10 cellular contexts compared by ENCODE assay signal in the genomic region with DNA sequence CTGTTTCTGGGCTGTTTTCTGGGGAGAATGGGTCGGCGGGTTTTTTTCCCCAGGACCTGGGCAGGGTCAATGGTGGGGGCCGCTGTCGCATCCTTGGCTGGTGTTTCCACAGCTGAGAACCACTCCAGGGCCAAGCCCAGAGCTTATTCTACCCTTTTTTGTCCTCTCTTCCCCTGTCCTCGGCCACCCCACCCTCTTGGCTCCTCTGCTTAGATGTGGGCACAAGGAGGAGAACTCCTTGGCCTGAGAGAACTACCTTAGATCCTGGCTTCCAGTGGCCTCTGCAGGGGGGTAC. TPM values are rescaled to one million over a fixed set of nuclear protein-coding genes. Genes with fewer than 3 reads are reported as not detected.
DNase-seq lines count a peak whose midpoint lies in the region; ATAC-seq and TF ChIP-seq lines count a peak whose summit lies in the region.
"Had no signal": no experiment of that assay in that cellular context is flagged by ENCODE, and none has a peak within 500 bp of the region (broad histone marks: within the 10 kb centered on the region; RNA-seq: fewer than 3 reads in every experiment).

No MANE protein-coding gene starts in this region.

- H3K9me2 ChIP-seq in HCT116 (ENCODE audit: insufficient read depth), result no peaks in the 10 kb centered on the region
- no peaks in the 10 kb centered on the region for H3K9me2 ChIP-seq in GM23248 (ENCODE audit: insufficient read depth)

- peak overlapping the region; percentile 70; the same call in 1 of the 2 replicates for H3K4me2 ChIP-seq in HCT116 (ENCODE audit: low read length)
- H3K4me2 ChIP-seq in GM23248 (ENCODE audit: unreplicated experiment), result no peak overlapping the region

- no peak overlapping the region for H2AFZ ChIP-seq in HCT116 (ENCODE audit: low read depth, low read length, poor library complexity, severe bottlenecking)
- H2AFZ ChIP-seq in GM23248, result no peak overlapping the region

- peak overlapping the region; percentile 41; the same call in 1 of the 2 replicates for H3K27ac ChIP-seq in HCT116 (ENCODE audit: low read depth, low read length)
- H3K27ac ChIP-seq in layer of hippocampus (ENCODE audit: low read depth, low read length), result peak overlapping the region; percentile 38
- H3K27ac ChIP-seq in GM23248, result no peak overlapping the region
- H3K27ac ChIP-seq: cardiac muscle cell had no signal

- ATAC-seq in HCT116, result no peak
- no peak for ATAC-seq in activated CD8-positive, alpha-beta T cell treated with anti-CD3 and anti-CD28 coated beads, Interleukin-2, amount 10 ng/mL, durations not matched to agents 7 days and 5 days
- no peak for ATAC-seq in stimulated activated effector memory CD8-positive, alpha-beta T cell treated with anti-CD3 and anti-CD28 coated beads, Interleukin-12 subunit alpha, Interleukin-12 subunit beta, amount 100 ng/mL, for 72 hours

- intact Hi-C loops in HCT116 (cut with micrococcal nuclease), result no loop called here

- DNase-seq in HCT116 (ENCODE audit: low read depth, low spot score) (no peak), NCI-H187 (lab: John Stamatoyannopoulos, UW) (no peak), GM23248 (no peak), NCI-H524 (lab: John Stamatoyannopoulos, UW) (no peak), T-helper 9 cell (no peak)
- no peak for DNase-seq in activated CD8-positive, alpha-beta T cell treated with anti-CD3 and anti-CD28 coated beads, Interleukin-2, amount 10 ng/mL, durations not matched to agents 7 days and 5 days
- DNase-seq in stimulated activated effector memory CD8-positive, alpha-beta T cell treated with anti-CD3 and anti-CD28 coated beads, Interleukin-12 subunit alpha, Interleukin-12 subunit beta, amount 100 ng/mL, for 72 hours (ENCODE audit: low spot score in 2 of 2), result no peak
- DNase-seq: activated CD4-positive, alpha-beta T cell treated with anti-CD3 and anti-CD28 coated beads, Interleukin-2, amount 50 U/mL, for 1 hour had no signal

- peak overlapping the region; percentile 9 for H3K4me3 Mint-ChIP-seq in activated CD8-positive, alpha-beta T cell treated with anti-CD3 and anti-CD28 coated beads, Interleukin-2, amount 10 ng/mL, durations not matched to agents 7 days and 5 days
- peak overlapping the region; percentile 82 for H3K4me3 Mint-ChIP-seq in stimulated activated effector memory CD8-positive, alpha-beta T cell treated with anti-CD3 and anti-CD28 coated beads, Interleukin-12 subunit alpha, Interleukin-12 subunit beta, amount 100 ng/mL, for 72 hours

- peaks cover 6% of the 10 kb centered on the region for H3K36me3 Mint-ChIP-seq in activated CD8-positive, alpha-beta T cell treated with anti-CD3 and anti-CD28 coated beads, Interleukin-2, amount 10 ng/mL, durations not matched to agents 7 days and 5 days (ENCODE audit: low read depth)
- H3K36me3 Mint-ChIP-seq in stimulated activated effector memory CD8-positive, alpha-beta T cell treated with anti-CD3 and anti-CD28 coated beads, Interleukin-12 subunit alpha, Interleukin-12 subunit beta, amount 100 ng/mL, for 72 hours, result peaks cover 33% of the 10 kb centered on the region

- no peak overlapping the region for H3K4me3 ChIP-seq in HCT116 (replicated peaks in 1 of 2; ENCODE audit: low read depth in 1 of 2, low read length in 2 of 2)
- no peak overlapping the region for H3K4me3 ChIP-seq in GM23248
- H3K4me3 ChIP-seq: cardiac muscle cell had no signal

- no peak for TF ChIP-seq POLR2A in HCT116 (IDR thresholded peaks at IDR 0.05; ENCODE audit: borderline replicate concordance, extremely low read depth, insufficient read depth, insufficient read length)

- H3K4me1 ChIP-seq in HCT116 (ENCODE audit: control insufficient read depth in 1 of 2, insufficient read depth in 2 of 2, low read length in 2 of 2), result peaks cover 18 to 34% of the 10 kb centered on the region in 2 experiments
- no peaks in the 10 kb centered on the region for H3K4me1 ChIP-seq in GM23248 (ENCODE audit: insufficient read depth)

- no peak overlapping the region for H3K9ac ChIP-seq in HCT116 (ENCODE audit: low read length)
- no peak overlapping the region for H3K9ac ChIP-seq in GM23248

- H3K36me3 ChIP-seq in HCT116 (ENCODE audit: control insufficient read depth in 1 of 2, insufficient read depth in 2 of 2, low read length in 2 of 2), result no peaks in the 10 kb centered on the region
- no peaks in the 10 kb centered on the region for H3K36me3 ChIP-seq in GM23248 (ENCODE audit: low read depth)
- H3K36me3 ChIP-seq: cardiac muscle cell had no signal

- H3K27ac Mint-ChIP-seq in activated CD8-positive, alpha-beta T cell treated with anti-CD3 and anti-CD28 coated beads, Interleukin-2, amount 10 ng/mL, durations not matched to agents 7 days and 5 days, result peak overlapping the region; percentile 81
- H3K27ac Mint-ChIP-seq in stimulated activated effector memory CD8-positive, alpha-beta T cell treated with anti-CD3 and anti-CD28 coated beads, Interleukin-12 subunit alpha, Interleukin-12 subunit beta, amount 100 ng/mL, for 72 hours, result peak overlapping the region; percentile 96

- no peak for TF ChIP-seq CTCF in HCT116 (IDR thresholded peaks at IDR 0.05 in 2 of 3, conservative IDR thresholded peaks at IDR 0.05 in 1 of 3; ENCODE audit: borderline replicate concordance in 1 of 3, insufficient read depth in 1 of 3, low read depth in 2 of 3, low read length in 2 of 3)

- H4K20me1 ChIP-seq in HCT116 (ENCODE audit: insufficient read depth) (no peaks in the 10 kb centered on the region), GM23248 (ENCODE audit: insufficient read depth) (no peaks in the 10 kb centered on the region)

- in situ Hi-C loops in GM23248 (cut with MboI), result no loop called here

- H3K9me3 ChIP-seq in HCT116 (ENCODE audit: control insufficient read depth in 1 of 2, insufficient read depth in 1 of 2, low read depth in 1 of 2, low read length in 2 of 2) (no peaks in the 10 kb centered on the region), GM23248 (ENCODE audit: low read depth) (no peaks in the 10 kb centered on the region)

- H3K27me3 ChIP-seq in HCT116 (ENCODE audit: insufficient read depth, low read length) (no peaks in the 10 kb centered on the region), layer of hippocampus (ENCODE audit: control insufficient read depth, insufficient read depth, low read length) (no peaks in the 10 kb centered on the region), GM23248 (replicated peaks; ENCODE audit: insufficient read depth) (peaks cover 14% of the 10 kb centered on the region)

- peaks cover 56% of the 10 kb centered on the region for H3K4me1 Mint-ChIP-seq in activated CD8-positive, alpha-beta T cell treated with anti-CD3 and anti-CD28 coated beads, Interleukin-2, amount 10 ng/mL, durations not matched to agents 7 days and 5 days (ENCODE audit: low read depth)
- H3K4me1 Mint-ChIP-seq in stimulated activated effector memory CD8-positive, alpha-beta T cell treated with anti-CD3 and anti-CD28 coated beads, Interleukin-12 subunit alpha, Interleukin-12 subunit beta, amount 100 ng/mL, for 72 hours, result peaks cover 89% of the 10 kb centered on the region

- BruUV-seq in HCT116 (replicated peaks; lab: Mats Ljungman, UMichigan), result no TSS peak

- H3K79me2 ChIP-seq in HCT116 (ENCODE audit: insufficient read depth, low read length) (no peaks in the 10 kb centered on the region), GM23248 (ENCODE audit: insufficient read depth) (no peaks in the 10 kb centered on the region)

- H3F3A ChIP-seq in GM23248 (ENCODE audit: insufficient read depth), result no peaks in the 10 kb centered on the region

- TF ChIP-seq RAD21 in HCT116 (IDR thresholded peaks at IDR 0.05; ENCODE audit: low read depth), result no peak

- CTCF ChIA-PET in HCT116 (lab: Charles Lee), result interaction anchor here (0.7 kb wide), 1 partner anchor 109 kb away, joined by 6 read pairs; no protein-coding TSS in a partner anchor
- CTCF ChIA-PET in activated CD8-positive, alpha-beta T cell treated with anti-CD3 and anti-CD28 coated beads, Interleukin-2, amount 10 ng/mL, durations not matched to agents 7 days and 5 days (lab: Charles Lee), result interaction anchor here (1.0 to 2.7 kb wide), 7 partner anchors 14 to 109 kb away, joined by 3 to 14 read pairs (median 4); a partner anchor contains a TSS

- POLR2A ChIA-PET in HCT116 (lab: Charles Lee), result no interaction called here
- POLR2A ChIA-PET in activated CD8-positive, alpha-beta T cell treated with anti-CD3 and anti-CD28 coated beads, Interleukin-2, amount 10 ng/mL, durations not matched to agents 7 days and 5 days (lab: Charles Lee), result interaction anchor here (1.1 to 1.4 kb wide), 3 partner anchors 17 to 44 kb away, joined by 3 to 5 read pairs (median 4); a partner anchor contains a TSS

- H3K27me3 Mint-ChIP-seq in activated CD8-positive, alpha-beta T cell treated with anti-CD3 and anti-CD28 coated beads, Interleukin-2, amount 10 ng/mL, durations not matched to agents 7 days and 5 days (ENCODE audit: low read depth), result peaks cover 15% of the 10 kb centered on the region

- no peaks in the 10 kb centered on the region for H3K9me3 Mint-ChIP-seq in activated CD8-positive, alpha-beta T cell treated with anti-CD3 and anti-CD28 coated beads, Interleukin-2, amount 10 ng/mL, durations not matched to agents 7 days and 5 days (ENCODE audit: insufficient read depth)
- H3K9me3 Mint-ChIP-seq in stimulated activated effector memory CD8-positive, alpha-beta T cell treated with anti-CD3 and anti-CD28 coated beads, Interleukin-12 subunit alpha, Interleukin-12 subunit beta, amount 100 ng/mL, for 72 hours, result no peaks in the 10 kb centered on the region

- WGBS in GM23248 (ENCODE audit: low coverage in 1 of 2, low lambda C conversion rate in 2 of 2, missing lambda C conversion rate in 2 of 2), 2 experiments, result 93 to 98% methylated on average over 5 of the region's 5 CpGs

- RAD21 ChIA-PET in HCT116 (lab: Charles Lee; ENCODE audit: low non-redundant PET in 1 of 2, low total read pairs in 2 of 2, uncharacterized antibody in 2 of 2, unreplicated experiment in 2 of 2), result no interaction called here

RNA-seq across cellular contexts. Expression of a gene that starts 4.0 kb away (rescaled TPM):
- 5.4 TPM for total RNA-seq in HCT116 (2021; ENCODE audit: unreplicated experiment)
- 5.4 and 5.6 TPM in 2 replicates for polyA plus RNA-seq in HCT116 (2012)
- 1 to 10 TPM; 1.6 to 1.7 TPM for total RNA-seq in activated CD8-positive, alpha-beta T cell treated with anti-CD3 and anti-CD28 coated beads, Interleukin-2, amount 10 ng/mL, durations not matched to agents 7 days and 5 days
- not detected in 2 replicates for total RNA-seq in GM23248 (2014; rRNA removed; shearing (Covaris generic))
- not detected in 2 replicates for polyA plus RNA-seq in GM23248 (2016; fragmentation: Nextera tagmentation; extraction: Ambion mirVana)
- total RNA-seq: cardiac muscle cell had no signal

RNA-seq across cellular contexts. Expression of a gene that starts 16.3 kb away (rescaled TPM):
- total RNA-seq in HCT116 (2021; ENCODE audit: unreplicated experiment), result 0.07 TPM
- polyA plus RNA-seq in HCT116 (2012), result not detected in 2 replicates
- total RNA-seq in activated CD8-positive, alpha-beta T cell treated with anti-CD3 and anti-CD28 coated beads, Interleukin-2, amount 10 ng/mL, durations not matched to agents 7 days and 5 days, result 10 to 100 TPM; 64.8 to 65.3 TPM
- total RNA-seq in GM23248 (2014; rRNA removed; shearing (Covaris generic)), result not detected in 2 replicates
- not detected in 2 replicates for polyA plus RNA-seq in GM23248 (2016; fragmentation: Nextera tagmentation; extraction: Ambion mirVana)
- total RNA-seq: cardiac muscle cell had no signal
- polyA plus RNA-seq: cardiac muscle cell had no signal

RNA-seq across cellular contexts. Expression of a gene that starts 44.5 kb away (rescaled TPM):
- total RNA-seq in HCT116 (2021; ENCODE audit: unreplicated experiment), result 11.9 TPM
- 3.1 and 3.6 TPM in 2 replicates for polyA plus RNA-seq in HCT116 (2012)
- total RNA-seq in activated CD8-positive, alpha-beta T cell treated with anti-CD3 and anti-CD28 coated beads, Interleukin-2, amount 10 ng/mL, durations not matched to agents 7 days and 5 days, result 100 to 1,000 TPM; 116 to 129 TPM
- 32.6 and 46.5 TPM in 2 replicates for total RNA-seq in GM23248 (2014; rRNA removed; shearing (Covaris generic))
- polyA plus RNA-seq in GM23248 (2016; fragmentation: Nextera tagmentation; extraction: Ambion mirVana), result 21.7 and 22.4 TPM in 2 replicates

Comparison
In these comparisons a context has a peak if more than half of its experiments do, and no peak if none do; other contexts are left out.
1. RNA of a gene that starts 16.3 kb away (total RNA-seq): 64.8 to 65.3 TPM in activated CD8-positive, alpha-beta T cell treated with anti-CD3 and anti-CD28 coated beads, Interleukin-2, amount 10 ng/mL, durations not matched to agents 7 days and 5 days; 0.07 TPM in HCT116 (single experiment) and not detected in GM23248; every median in the first group is over 10 times any median in the second.